ENCODE assay signal across 34 cellular contexts in the genomic region with DNA sequence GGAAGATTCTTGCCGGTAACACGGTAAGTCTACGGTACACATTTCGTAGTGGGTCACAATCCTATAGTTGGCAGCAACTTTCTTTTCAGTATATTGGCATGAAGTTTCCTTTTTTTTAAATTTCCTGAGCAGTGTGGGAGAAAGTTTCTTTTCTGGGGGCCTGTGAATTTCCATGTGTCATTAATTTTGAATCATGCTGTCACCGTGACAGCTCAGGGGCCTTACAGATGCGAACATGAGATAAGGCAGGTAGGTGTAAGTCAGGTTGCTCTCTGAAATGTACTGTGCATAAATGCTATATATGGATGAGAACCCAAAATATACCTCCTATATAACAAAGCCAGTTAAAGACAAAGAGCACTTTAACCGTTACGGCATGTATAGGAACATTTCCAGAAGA.
"Had no signal": no experiment of that assay in that cellular context is flagged by ENCODE, and none has a peak within 500 bp of the region (broad histone marks: within the 10 kb centered on the region; RNA-seq: fewer than 3 reads in every experiment).

No MANE protein-coding gene starts in this region.

- H3K36me3 ChIP-seq: MG63 had no signal

- H3K27ac ChIP-seq: KMS-11 had no signal

- DNase-seq: Karpas-422, Kasumi-1, MG63, MM.1S, MV-4-11, NCI-H1048, NCI-H1092, NCI-H1092 treated with DMSO at 0.1 percent for 48 hours, NCI-H1105, NCI-H1105 treated with DMSO at 0.1 percent for 48 hours, NCI-H1417, NCI-H1417 treated with DMSO at 0.1 percent for 48 hours, NCI-H1436, NCI-H1436 treated with DMSO at 0.1 percent for 48 hours, NCI-H146, NCI-H1694, NCI-H1694 treated with DMSO at 0.1 percent for 48 hours, NCI-H187, NCI-H187 treated with DMSO at 0.1 percent for 48 hours, NCI-H1930, NCI-H2029, NCI-H2029 treated with DMSO at 0.1 percent for 48 hours, NCI-H2081, NCI-H2081 treated with DMSO at 0.1 percent for 48 hours, NCI-H2107, NCI-H2171, NCI-H2171 treated with DMSO at 0.1 percent for 48 hours, NCI-H2227 treated with DMSO at 0.1 percent for 48 hours, NCI-H226, NCI-H345, NCI-H446, NCI-H446 treated with DMSO at 0.1 percent for 48 hours, NCI-H510A had no signal

- H3K4me3 ChIP-seq: MG63 had no signal

- H3K9me3 ChIP-seq: MG63 had no signal

- H3K27me3 ChIP-seq: MG63 had no signal
